In the genomic region with DNA sequence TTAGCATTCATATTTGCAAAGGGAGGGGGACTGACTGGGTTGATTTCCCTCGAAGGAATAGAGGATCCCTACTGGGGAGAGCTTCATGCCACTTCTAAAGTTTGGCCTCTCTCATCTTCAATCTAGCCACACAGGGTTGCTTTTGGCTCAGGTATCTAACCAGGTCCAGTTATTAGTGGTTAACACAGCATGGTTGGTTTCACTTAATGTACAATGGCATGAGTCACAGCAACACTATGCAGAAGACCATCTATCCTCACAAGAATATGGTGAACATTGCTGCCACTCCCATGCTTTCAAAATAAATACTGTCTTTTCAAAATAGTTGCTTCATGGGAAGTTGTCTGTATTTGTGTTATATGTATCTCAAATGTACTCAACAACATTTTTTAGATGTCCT, we compare ENCODE assay signal across 1 cellular context.
TF ChIP-seq lines count a peak whose summit lies in the region.

No MANE protein-coding gene starts in this region.

TF ChIP-seq in GM23338, 12 proteins besides CTCF, POLR2A, EP300 and RAD21:
- TF ChIP-seq POLR2AphosphoS5 (IDR thresholded peaks at IDR 0.05; ENCODE audit: low read depth) (no peak), ZNF114 (CRISPR knock-in tag; IDR thresholded peaks at IDR 0.05) (no peak), ZNF331 (CRISPR knock-in tag; IDR thresholded peaks at IDR 0.05; ENCODE audit: low read depth) (no peak), JUNB (IDR thresholded peaks at IDR 0.05; ENCODE audit: unreplicated experiment) (no peak)
